ENCODE assay signal across 10 cellular contexts in the genomic region with DNA sequence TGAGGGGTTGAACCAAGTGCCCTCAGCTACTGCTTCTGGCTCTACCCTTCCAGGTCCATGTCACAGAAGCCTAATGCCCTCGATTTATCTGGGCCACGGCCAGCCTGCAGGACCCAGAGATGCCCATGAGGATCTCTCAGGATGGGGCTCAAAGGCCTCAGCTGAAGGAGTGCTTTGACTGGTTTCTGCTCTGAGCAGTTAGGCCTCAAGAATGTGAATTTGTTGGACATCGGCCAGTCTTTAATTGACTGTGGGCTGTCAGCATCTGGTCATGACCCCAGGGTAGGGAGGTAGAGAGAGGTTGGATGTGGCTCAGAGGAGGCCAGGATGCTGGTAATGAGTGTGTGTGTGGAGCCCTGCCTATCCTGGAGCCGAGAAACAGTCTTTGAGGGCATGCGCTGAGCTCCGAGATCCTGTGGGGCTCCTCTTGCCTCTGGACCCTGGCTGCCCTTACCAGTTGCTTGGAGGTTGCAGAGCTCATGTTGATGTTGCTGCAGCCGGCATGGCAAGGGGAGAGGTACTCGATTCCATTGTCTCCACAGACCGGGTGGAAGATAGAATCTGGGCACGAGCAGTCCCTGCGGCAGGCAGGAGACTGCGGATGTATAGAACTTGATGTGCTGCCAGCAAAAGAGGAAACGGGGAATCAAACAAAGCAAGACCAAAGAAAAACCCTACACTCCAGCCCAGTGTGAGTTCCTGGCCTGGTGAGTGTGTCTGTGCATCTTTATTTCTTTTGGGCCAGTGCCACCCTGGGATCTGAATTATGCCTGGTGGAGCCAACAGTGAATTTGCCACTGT. TPM values are rescaled to one million over a fixed set of nuclear protein-coding genes. Genes with fewer than 3 reads are reported as not detected.
DNase-seq lines count a peak whose midpoint lies in the region; ATAC-seq and TF ChIP-seq lines count a peak whose summit lies in the region.
"Had no signal": no experiment of that assay in that cellular context is flagged by ENCODE, and none has a peak within 500 bp of the region (broad histone marks: within the 10 kb centered on the region; RNA-seq: fewer than 3 reads in every experiment).

No MANE protein-coding gene starts in this region.

- no peak overlapping the region for H3K27ac Mint-ChIP-seq in CD4-positive, alpha-beta T cell

- CTCF ChIA-PET in CD4-positive, alpha-beta T cell (lab: Charles Lee): no interaction called here

- intact Hi-C loops in CD4-positive, alpha-beta T cell (cut with DNase I, micrococcal nuclease): no loop called here

- peak; percentile 50 for DNase-seq in AG08395 (ENCODE audit: low spot score)
- DNase-seq in M059J (ENCODE audit: low read depth): peak; percentile 100
- peak; percentile 31 for DNase-seq in cerebellum (ENCODE audit: low spot score)
- peak; percentile 87 to 94 for DNase-seq in lung microvascular endothelial cell (ENCODE audit: low read depth in 2 of 2)
- no peak for DNase-seq in NCI-H526 (lab: John Stamatoyannopoulos, UW)
- DNase-seq in CD4-positive, alpha-beta T cell: no peak
- DNase-seq in left lobe of liver (ENCODE audit: low spot score): no peak
- no peak for DNase-seq in effector CD8-positive, alpha-beta T cell (lab: John Stamatoyannopoulos, UW)
- DNase-seq: activated CD4-positive, CD25-positive, alpha-beta regulatory T cell treated with anti-CD3 and anti-CD28 coated beads, Interleukin-2, amount 50 U/mL, for 72 hours had no signal

- H3K9me3 ChIP-seq in CD4-positive, alpha-beta T cell (ENCODE audit: control insufficient read depth, low read length): no peaks in the 10 kb centered on the region

- H3K27ac ChIP-seq in CD4-positive, alpha-beta T cell (ENCODE audit: low read depth, low read length): no peak overlapping the region
- H3K27ac ChIP-seq: epithelial cell of prostate had no signal

- peaks cover 8% of the 10 kb centered on the region for H3K4me1 Mint-ChIP-seq in CD4-positive, alpha-beta T cell (ENCODE audit: low read depth)

- no peaks in the 10 kb centered on the region for H3K36me3 Mint-ChIP-seq in CD4-positive, alpha-beta T cell (ENCODE audit: low read depth)

- no peaks in the 10 kb centered on the region for H3K27me3 ChIP-seq in CD4-positive, alpha-beta T cell (ENCODE audit: control insufficient read depth, insufficient read depth, low read length)

- H3K27me3 Mint-ChIP-seq in CD4-positive, alpha-beta T cell: no peaks in the 10 kb centered on the region

- H3K4me3 Mint-ChIP-seq in CD4-positive, alpha-beta T cell: no peak overlapping the region

- POLR2A ChIA-PET in CD4-positive, alpha-beta T cell (lab: Charles Lee): interaction anchor here (0.6 kb wide), 1 partner anchor 61 kb away, joined by 3 read pairs; no protein-coding TSS in a partner anchor

- H3K9me3 Mint-ChIP-seq in CD4-positive, alpha-beta T cell: no peaks in the 10 kb centered on the region

- ATAC-seq in CD4-positive, alpha-beta T cell (ENCODE audit: poor library complexity): no peak
- no peak for ATAC-seq in left lobe of liver

- no peak for TF ChIP-seq CTCF in CD4-positive, alpha-beta T cell (IDR thresholded peaks at IDR 0.05)

RNA-seq across cellular contexts. Expression of gene RAB6B, which starts 49.2 kb away (rescaled TPM):
- 0.25 and 0.62 TPM in 2 replicates for total RNA-seq in M059J (2014; rRNA removed; shearing (Covaris generic))
- total RNA-seq in cerebellum (50.9 TPM), lung microvascular endothelial cell (0.65 and 2.2 TPM in 2 replicates), left lobe of liver (0.35 TPM)
- not detected for total RNA-seq in CD4-positive, alpha-beta T cell

Comparison
In these comparisons a context has a peak if more than half of its experiments do, and no peak if none do; other contexts are left out.
1. DNase-seq: peak in AG08395 (single experiment), M059J (single experiment), cerebellum (single experiment) and lung microvascular endothelial cell (2 of 2); none in NCI-H526 (0 of 2), CD4-positive, alpha-beta T cell (0 of 10), left lobe of liver (single experiment) and effector CD8-positive, alpha-beta T cell (single experiment).
2. RNA of gene RAB6B, which starts 49.2 kb away (total RNA-seq): 50.9 TPM in cerebellum (single experiment); 0.65 to 2.2 TPM in lung microvascular endothelial cell, 0.25 to 0.62 TPM in M059J, 0.35 TPM in left lobe of liver (single experiment) and not detected in CD4-positive, alpha-beta T cell; every median in the first group is over 10 times any median in the second.